33 cellular contexts compared by ENCODE assay signal in genomic region chr14:41476526-41476925, GRCh38.
DNase-seq lines count a peak whose midpoint lies in the region; ATAC-seq, FAIRE-seq and TF ChIP-seq lines count a peak whose summit lies in the region.
"Had no signal": no experiment of that assay in that cellular context is flagged by ENCODE, and none has a peak within 500 bp of the region (broad histone marks: within the 10 kb centered on the region; RNA-seq: fewer than 3 reads in every experiment).

No MANE protein-coding gene starts in this region.

- FAIRE-seq in D721Med (lab: Jason Lieb, UNC) = no peak
- FAIRE-seq: frontal cortex, GM18507, GM19239 had no signal

- H3K9me3 ChIP-seq in RWPE2 (ENCODE audit: severe bottlenecking) = no peaks in the 10 kb centered on the region
- H3K9me3 ChIP-seq: SJCRH30, thoracic aorta had no signal

- no peak for TF ChIP-seq CTCF in RWPE2 (IDR thresholded peaks at IDR 0.05; ENCODE audit: poor library complexity, severe bottlenecking)
- TF ChIP-seq CTCF in epithelial cell of proximal tubule (conservative IDR thresholded peaks at IDR 0.05; ENCODE audit: low read depth, low read length) = no peak
- TF ChIP-seq CTCF in D721Med (IDR thresholded peaks at IDR 0.05; ENCODE audit: insufficient read depth, missing control alignments) = no peak

- H3K27me3 ChIP-seq in RWPE2 (ENCODE audit: insufficient read depth, poor library complexity, severe bottlenecking) = peaks cover 10% of the 10 kb centered on the region
- H3K27me3 ChIP-seq: SJCRH30 had no signal

- H3K4me1 ChIP-seq in RWPE2 (ENCODE audit: insufficient read depth, poor library complexity, severe bottlenecking) = no peaks in the 10 kb centered on the region
- H3K4me1 ChIP-seq: SJCRH30 had no signal

- H3K4me3 ChIP-seq in RWPE2 (ENCODE audit: severe bottlenecking) = no peak overlapping the region
- no peak overlapping the region for H3K4me3 ChIP-seq in epithelial cell of proximal tubule (ENCODE audit: low read depth, low read length)
- H3K4me3 ChIP-seq: SJCRH30, thoracic aorta had no signal

- H3K36me3 ChIP-seq in RWPE2 (ENCODE audit: low read depth) = no peaks in the 10 kb centered on the region
- H3K36me3 ChIP-seq: SJCRH30, thoracic aorta had no signal

- H3K27ac ChIP-seq in RWPE2 (ENCODE audit: poor library complexity, severe bottlenecking) = no peak overlapping the region
- H3K27ac ChIP-seq: SJCRH30, thoracic aorta had no signal

- DNase-seq in HT1080 (ENCODE audit: low read depth) = peak; percentile 52
- DNase-seq in RWPE2 (ENCODE audit: low spot score) = no peak
- peak; percentile 66 for DNase-seq in epithelial cell of proximal tubule (ENCODE audit: low read depth)
- peak; percentile 24 for DNase-seq in non-pigmented ciliary epithelial cell (ENCODE audit: low read depth)
- DNase-seq in activated naive CD4-positive, alpha-beta T cell (lab: John Stamatoyannopoulos, UW) = no peak
- no peak for DNase-seq in D721Med (ENCODE audit: insufficient read length, low spot score)
- DNase-seq in T1000 (lab: John Stamatoyannopoulos, UW) = no peak
- no peak for DNase-seq in NCI-H82 treated with DMSO at 0.1 percent for 48 hours (lab: John Stamatoyannopoulos, UW; ENCODE audit: unreplicated experiment)
- DNase-seq: activated CD4-positive, alpha-beta T cell treated with anti-CD3 and anti-CD28 coated beads, Interleukin-2, amount 10 ng/mL, durations not matched to agents 24 days and 14 days; activated CD8-positive, alpha-beta memory T cell treated with anti-CD3 and anti-CD28 coated beads for 24 hours; activated effector memory CD4-positive, alpha-beta T cell treated with Interleukin-2 at 50 U/mL for 16 hours; activated naive CD8-positive, alpha-beta T cell treated with anti-CD3 and anti-CD28 coated beads for 36 hours; activated T-cell treated with anti-CD3 and anti-CD28 coated beads, Interleukin-2, amount 50 U/mL, for 1 hour; anterior cingulate cortex; C1 segment of cervical spinal cord; caudate nucleus; COR-L47; effector memory CD8-positive, alpha-beta T cell; EL; KBM-7; left cardiac atrium; NCI-H1105 treated with DMSO at 0.1 percent for 48 hours; NCI-H187 treated with DMSO at 0.1 percent for 48 hours; NCI-H526 treated with DMSO at 0.1 percent for 48 hours; SJCRH30; stimulated activated naive CD4-positive, alpha-beta T cell treated with Interleukin-2 at 50 U/mL for 16 hours had no signal

- ATAC-seq in RWPE2 (ENCODE audit: low read depth) = peak; percentile 58; the same call in 2 of the 3 replicates
- ATAC-seq: effector memory CD8-positive, alpha-beta T cell; esophagus mucosa; left cardiac atrium; natural killer cell treated with Interleukin-12 subunit alpha and Interleukin-12 subunit beta and Interleukin-15 and Interleukin-18, amount 100 ng/mL, for 72 hours; WTC11 had no signal

Comparison
In these comparisons a context has a peak if more than half of its experiments do, and no peak if none do; other contexts are left out.
1. DNase-seq: peak in HT1080 (single experiment), epithelial cell of proximal tubule (single experiment) and non-pigmented ciliary epithelial cell (single experiment); none in RWPE2 (single experiment), activated naive CD4-positive, alpha-beta T cell (0 of 4), D721Med (single experiment), T1000 (single experiment) and NCI-H82 treated with DMSO at 0.1 percent for 48 hours (single experiment).